Comparison of ENCODE assay signal across 23 cellular contexts in genomic region chr17:53649201-53649600, GRCh38.
"Had no signal": no experiment of that assay in that cellular context is flagged by ENCODE, and none has a peak within 500 bp of the region (broad histone marks: within the 10 kb centered on the region; RNA-seq: fewer than 3 reads in every experiment).

No MANE protein-coding gene starts in this region.

- H3K36me3 ChIP-seq: colonic mucosa, esophagus muscularis mucosa, esophagus squamous epithelium, gastrocnemius medialis, gastroesophageal sphincter, heart left ventricle, heart right ventricle had no signal

- H3K4me3 ChIP-seq: colonic mucosa, coronary artery, dorsolateral prefrontal cortex, esophagus muscularis mucosa, esophagus squamous epithelium, gastrocnemius medialis, gastroesophageal sphincter, heart left ventricle, heart right ventricle had no signal

- DNase-seq: colonic mucosa; cortex of kidney; dermis blood vessel endothelial cell; dorsolateral prefrontal cortex; effector CD4-positive, alpha-beta T cell; effector CD8-positive, alpha-beta T cell; effector memory CD4-positive, alpha-beta T cell; effector memory CD8-positive, alpha-beta T cell; endodermal cell; erythroblast; esophagus squamous epithelium; foreskin fibroblast; foreskin keratinocyte; gastrocnemius medialis; glutamatergic neuron; head of caudate nucleus; heart left ventricle; heart right ventricle had no signal

- H3K27me3 ChIP-seq: colonic mucosa, dorsolateral prefrontal cortex, esophagus muscularis mucosa, esophagus squamous epithelium, foreskin keratinocyte, gastrocnemius medialis, gastroesophageal sphincter, heart left ventricle, heart right ventricle had no signal

- H3K4me1 ChIP-seq: colonic mucosa, esophagus muscularis mucosa, esophagus squamous epithelium, foreskin keratinocyte, gastrocnemius medialis, gastroesophageal sphincter, heart left ventricle, heart right ventricle had no signal

- ATAC-seq: effector memory CD8-positive, alpha-beta T cell; esophagus mucosa; foreskin keratinocyte; gastrocnemius medialis; gastroesophageal sphincter; heart left ventricle; heart right ventricle had no signal

- H3K27ac ChIP-seq: colonic mucosa, coronary artery, dorsolateral prefrontal cortex, epithelial cell of prostate, esophagus muscularis mucosa, esophagus squamous epithelium, foreskin keratinocyte, gastrocnemius medialis, gastroesophageal sphincter, heart left ventricle, heart right ventricle had no signal

- H3K9me3 ChIP-seq: colonic mucosa, esophagus muscularis mucosa, esophagus squamous epithelium, gastrocnemius medialis had no signal
